8 cellular contexts compared by ENCODE assay signal in the genomic region with DNA sequence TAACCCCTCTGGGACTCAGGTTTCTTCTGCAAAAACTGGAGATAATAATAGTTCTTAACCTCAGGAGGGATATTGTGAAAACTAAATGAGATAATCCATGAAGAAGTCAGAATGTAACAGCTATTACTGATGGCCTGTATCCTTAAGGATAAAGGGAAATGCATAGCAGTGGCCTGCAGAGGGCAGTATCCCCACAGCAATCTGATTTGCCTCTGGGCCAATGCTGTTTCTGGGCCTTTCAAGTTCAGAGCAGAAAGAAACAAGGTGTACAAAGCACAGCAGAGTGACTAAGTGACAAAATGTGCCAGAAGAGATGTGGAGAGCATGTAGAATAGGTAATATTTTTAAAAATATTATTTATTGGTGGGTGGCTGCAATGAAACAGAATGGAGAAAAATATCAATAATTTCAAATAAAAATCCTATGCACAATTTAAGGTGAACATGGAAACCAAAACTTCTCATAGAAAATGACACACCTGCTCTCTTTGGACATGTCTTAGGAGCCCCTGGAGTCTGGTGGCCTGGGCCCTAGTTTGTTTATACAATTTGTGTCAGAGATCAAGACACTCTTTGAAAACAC.
DNase-seq lines count a peak whose midpoint lies in the region; ATAC-seq, FAIRE-seq and TF ChIP-seq lines count a peak whose summit lies in the region.

No MANE protein-coding gene starts in this region.

- peak; percentile 72 for FAIRE-seq in HepG2 (lab: Jason Lieb, UNC)

- H3K4me1 ChIP-seq in colonic mucosa (no peaks in the 10 kb centered on the region), HepG2 (ENCODE audit: insufficient read depth, low read length) (no peaks in the 10 kb centered on the region)

- ATAC-seq in HG02884 (IDR thresholded peaks at IDR 0.05; ENCODE audit: unreplicated experiment): peak; percentile 69
- ATAC-seq in HepG2: peak; percentile 85
- no peak for ATAC-seq in GM18505 (IDR thresholded peaks at IDR 0.05; ENCODE audit: unreplicated experiment)

- TF ChIP-seq CTCF in colonic mucosa (IDR thresholded peaks at IDR 0.05) (peak; percentile 86), HepG2 (CRISPR knock-in tag; IDR thresholded peaks at IDR 0.05) (peak; percentile 87)

- in situ Hi-C loops in HepG2 (cut with HindIII; ENCODE audit: extremely low pct_ligation_motif_present, low pct_unique_long_range_greater_than_20kb): loop anchor here (10.0 kb wide), 2 partner anchors 724 to 804 kb away; no protein-coding TSS in a partner anchor

- no peak for TF ChIP-seq POLR2A in HepG2 (IDR thresholded peaks at IDR 0.05; ENCODE audit: insufficient read depth in 1 of 2, low read depth in 2 of 2, low read length in 2 of 2)
- no peak for TF ChIP-seq POLR2A in GM18505 (IDR thresholded peaks at IDR 0.05; ENCODE audit: borderline replicate concordance, extremely low read depth, insufficient read depth, insufficient read length)

- no peak for TF ChIP-seq EP300 in HepG2 (IDR thresholded peaks at IDR 0.05; ENCODE audit: low read depth in 2 of 2, low read length in 2 of 2)
- no peak for TF ChIP-seq EP300 in HepG2 (CRISPR knock-in tag; IDR thresholded peaks at IDR 0.05; ENCODE audit: borderline replicate concordance)

- BruUV-seq in HepG2 (replicated peaks; lab: Mats Ljungman, UMichigan): no TSS peak

- H3K9ac ChIP-seq in colonic mucosa (ENCODE audit: low read depth in 2 of 2, low read length in 2 of 2) (no peak overlapping the region), HepG2 (ENCODE audit: insufficient read depth, low read depth, low read length) (no peak overlapping the region)

- H3K27me3 ChIP-seq in colonic mucosa (no peaks in the 10 kb centered on the region), HepG2 (ENCODE audit: control insufficient read depth in 1 of 2, insufficient read depth in 2 of 2, low read length in 2 of 2) (no peaks in the 10 kb centered on the region)

- no peak overlapping the region for H2AFZ ChIP-seq in HepG2 (ENCODE audit: low read length)

- no peaks in the 10 kb centered on the region for H3K79me2 ChIP-seq in HepG2 (ENCODE audit: insufficient read depth, low read length)

- DNase-seq in DMS153 treated with DMSO at 0.1 percent for 48 hours (lab: John Stamatoyannopoulos, UW; ENCODE audit: unreplicated experiment) (peak; percentile 81), NCI-H446 treated with DMSO at 0.1 percent for 48 hours (lab: John Stamatoyannopoulos, UW) (peak; percentile 34), colonic mucosa (peak; percentile 72), HepG2 (ENCODE audit: low spot score) (peak; percentile 45)
- peak; percentile 81 for DNase-seq in activated CD4-positive, alpha-beta T cell treated with anti-CD3 and anti-CD28 coated beads for 48 hours
- peak; percentile 25 to 62 (median 42) for DNase-seq in stimulated activated CD4-positive, alpha-beta T cell treated with anti-CD3 and anti-CD28 coated beads, TNF-alpha, amount 100 ng/mL, for 24 hours (ENCODE audit: low read depth in 3 of 3)

- no peaks in the 10 kb centered on the region for H4K20me1 ChIP-seq in HepG2 (ENCODE audit: insufficient read depth, low read length)

- H3K9me3 ChIP-seq in colonic mucosa (no peaks in the 10 kb centered on the region), HepG2 (ENCODE audit: low read length) (no peaks in the 10 kb centered on the region)

- H3K4me3 ChIP-seq in colonic mucosa (no peak overlapping the region), HepG2 (replicated peaks in 1 of 3; ENCODE audit: insufficient read depth in 1 of 3, low read depth in 2 of 3, low read length in 3 of 3) (no peak overlapping the region)

- CTCF ChIA-PET in HepG2 (lab: Yijun Ruan, JAX; ENCODE audit: low intra/inter-chr PET ratio, low total read pairs): interaction anchor here (0.9 to 1.9 kb wide), 6 partner anchors 715 to 806 kb away, joined by 3 to 17 read pairs (median 8); no protein-coding TSS in a partner anchor

- intact Hi-C loops in colonic mucosa (cut with DNase I) (loop anchor here (2.0 to 5.0 kb wide), 2 partner anchors 717 to 804 kb away; partner anchors contain the start of gene NUAK1), HepG2 (cut with micrococcal nuclease; ENCODE audit: unreplicated experiment) (loop anchor here (1.0 to 10.0 kb wide), 3 partner anchors 716 to 924 kb away; no protein-coding TSS in a partner anchor)

- no peaks in the 10 kb centered on the region for H3K36me3 ChIP-seq in colonic mucosa
- no peaks in the 10 kb centered on the region for H3K36me3 ChIP-seq in HepG2 (replicated peaks in 1 of 2; ENCODE audit: control insufficient read depth in 1 of 2, insufficient read depth in 2 of 2, low read length in 2 of 2)

- H3K27ac ChIP-seq in colonic mucosa: no peak overlapping the region
- no peak overlapping the region for H3K27ac ChIP-seq in HepG2 (ENCODE audit: extremely low read length, insufficient read depth, low read length)

- H3K4me2 ChIP-seq in HepG2 (ENCODE audit: low read depth, low read length): no peak overlapping the region

- POLR2A ChIA-PET in HepG2 (lab: Yijun Ruan, JAX): no interaction called here

- TF ChIP-seq RAD21 in HepG2 (CRISPR knock-in tag; IDR thresholded peaks at IDR 0.05): peak; percentile 73

TF ChIP-seq in HepG2, 621 proteins besides CTCF, POLR2A, EP300 and RAD21:
- no peak for TF ChIP-seq KDM6A (CRISPR knock-in tag; IDR thresholded peaks at IDR 0.05; ENCODE audit: low read depth)
- TF ChIP-seq SKIL (CRISPR knock-in tag; IDR thresholded peaks at IDR 0.05; ENCODE audit: borderline replicate concordance): no peak
- peak; percentile 85 for TF ChIP-seq SMC3 (IDR thresholded peaks at IDR 0.05; ENCODE audit: low read length)
- peak; percentile 95 for TF ChIP-seq STAG1 (CRISPR knock-in tag; IDR thresholded peaks at IDR 0.05)
- TF ChIP-seq, protein P1, sequence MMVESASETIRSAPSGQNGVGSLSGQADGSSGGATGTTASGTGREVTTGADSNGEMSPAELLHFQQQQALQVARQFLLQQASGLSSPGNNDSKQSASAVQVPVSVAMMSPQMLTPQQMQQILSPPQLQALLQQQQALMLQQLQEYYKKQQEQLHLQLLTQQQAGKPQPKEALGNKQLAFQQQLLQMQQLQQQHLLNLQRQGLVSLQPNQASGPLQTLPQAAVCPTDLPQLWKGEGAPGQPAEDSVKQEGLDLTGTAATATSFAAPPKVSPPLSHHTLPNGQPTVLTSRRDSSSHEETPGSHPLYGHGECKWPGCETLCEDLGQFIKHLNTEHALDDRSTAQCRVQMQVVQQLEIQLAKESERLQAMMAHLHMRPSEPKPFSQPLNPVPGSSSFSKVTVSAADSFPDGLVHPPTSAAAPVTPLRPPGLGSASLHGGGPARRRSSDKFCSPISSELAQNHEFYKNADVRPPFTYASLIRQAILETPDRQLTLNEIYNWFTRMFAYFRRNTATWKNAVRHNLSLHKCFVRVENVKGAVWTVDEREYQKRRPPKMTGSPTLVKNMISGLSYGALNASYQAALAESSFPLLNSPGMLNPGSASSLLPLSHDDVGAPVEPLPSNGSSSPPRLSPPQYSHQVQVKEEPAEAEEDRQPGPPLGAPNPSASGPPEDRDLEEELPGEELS (CRISPR knock-in tag; IDR thresholded peaks at IDR 0.05): no peak
- TF ChIP-seq SMAD9 (CRISPR knock-in tag; IDR thresholded peaks at IDR 0.05): no peak
- no peak for TF ChIP-seq EED (CRISPR knock-in tag; IDR thresholded peaks at IDR 0.05)
- TF ChIP-seq RORA (CRISPR knock-in tag; IDR thresholded peaks at IDR 0.05): no peak
- TF ChIP-seq, protein P2, sequence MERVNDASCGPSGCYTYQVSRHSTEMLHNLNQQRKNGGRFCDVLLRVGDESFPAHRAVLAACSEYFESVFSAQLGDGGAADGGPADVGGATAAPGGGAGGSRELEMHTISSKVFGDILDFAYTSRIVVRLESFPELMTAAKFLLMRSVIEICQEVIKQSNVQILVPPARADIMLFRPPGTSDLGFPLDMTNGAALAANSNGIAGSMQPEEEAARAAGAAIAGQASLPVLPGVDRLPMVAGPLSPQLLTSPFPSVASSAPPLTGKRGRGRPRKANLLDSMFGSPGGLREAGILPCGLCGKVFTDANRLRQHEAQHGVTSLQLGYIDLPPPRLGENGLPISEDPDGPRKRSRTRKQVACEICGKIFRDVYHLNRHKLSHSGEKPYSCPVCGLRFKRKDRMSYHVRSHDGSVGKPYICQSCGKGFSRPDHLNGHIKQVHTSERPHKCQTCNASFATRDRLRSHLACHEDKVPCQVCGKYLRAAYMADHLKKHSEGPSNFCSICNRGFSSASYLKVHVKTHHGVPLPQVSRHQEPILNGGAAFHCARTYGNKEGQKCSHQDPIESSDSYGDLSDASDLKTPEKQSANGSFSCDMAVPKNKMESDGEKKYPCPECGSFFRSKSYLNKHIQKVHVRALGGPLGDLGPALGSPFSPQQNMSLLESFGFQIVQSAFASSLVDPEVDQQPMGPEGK (CRISPR knock-in tag; IDR thresholded peaks at IDR 0.05): no peak
